ENCODE assay signal across 8 cellular contexts in the genomic region with DNA sequence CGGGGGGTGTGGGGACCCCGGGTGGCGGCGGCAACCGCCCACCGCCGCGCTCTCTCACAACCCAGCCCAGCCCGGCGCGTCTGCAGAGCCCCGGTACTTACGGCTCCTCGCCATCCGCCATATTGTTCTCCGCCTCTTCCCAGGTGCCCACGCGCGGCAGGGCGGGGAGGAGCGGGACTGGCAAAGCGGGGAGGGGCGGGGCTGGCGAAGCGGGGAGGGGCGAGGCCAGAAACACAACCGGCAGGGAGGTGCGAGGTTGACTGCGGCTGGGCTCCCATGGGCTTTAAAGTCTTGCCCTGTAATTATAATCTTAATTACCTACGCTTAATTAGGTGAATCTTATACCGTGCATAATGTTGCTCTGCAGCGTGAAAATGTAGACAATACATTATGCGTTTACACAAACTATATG. TPM values are rescaled to one million over a fixed set of nuclear protein-coding genes. Genes with fewer than 3 reads are reported as not detected.
A peak's percentile ranks its signal among the peaks of the same experiment; 100 is the strongest.
DNase-seq lines count a peak whose midpoint lies in the region; ATAC-seq and TF ChIP-seq lines count a peak whose summit lies in the region.

UBA3 (minus strand) TSS at position 133 of the 412 bp plus-strand sequence; CDS start at position 121, 12 bp downstream.

- TF ChIP-seq CTCF in OCI-LY1 (IDR thresholded peaks at IDR 0.05; ENCODE audit: low read length) (no peak), epithelial cell of esophagus (IDR thresholded peaks at IDR 0.05; ENCODE audit: insufficient read depth, low read depth, low read length, missing control alignments) (no peak)

- no peak within 1 kb of the TSS for H2AFZ ChIP-seq in OCI-LY1 (ENCODE audit: low read length)

- peak within 1 kb of the TSS; percentile 85 for H3K4me2 ChIP-seq in OCI-LY1 (ENCODE audit: low read length)

- H3K79me2 ChIP-seq in OCI-LY1 (ENCODE audit: insufficient read depth, low read length) = peaks cover 34% of the 10 kb centered on the region

- peak; percentile 83 for DNase-seq in COLO829 (ENCODE audit: low spot score)
- peak; percentile 93 for DNase-seq in activated T-cell treated with anti-CD3 and anti-CD28 coated beads for 1 hour (ENCODE audit: low read depth)
- DNase-seq in epithelial cell of esophagus (ENCODE audit: low read depth) = peak; percentile 92
- DNase-seq in stimulated activated CD8-positive, alpha-beta memory T cell treated with anti-CD3 and anti-CD28 coated beads, Interleukin-2, amount 100 ng/mL, for 48 hours (ENCODE audit: low read depth in 2 of 2) = peak; percentile 92

- H3F3A ChIP-seq in OCI-LY1 (ENCODE audit: insufficient read depth, low read length) = 0 out of 2 replicates have a peak, but pooled peaks cover 8% of the 10 kb centered on the region

- H3K4me1 ChIP-seq in HUES48 (ENCODE audit: control insufficient read depth, insufficient read depth, low read length) (peaks cover 16% of the 10 kb centered on the region), OCI-LY1 (ENCODE audit: insufficient read depth, low read length, severe bottlenecking) (peaks cover 68% of the 10 kb centered on the region), mononuclear cell (ENCODE audit: insufficient read depth, low read length) (peaks cover 61% of the 10 kb centered on the region)

- H3K9me3 ChIP-seq in HUES48 (ENCODE audit: control insufficient read depth, insufficient read depth, low read length) (no peaks in the 10 kb centered on the region), OCI-LY1 (ENCODE audit: low read length) (no peaks in the 10 kb centered on the region), mononuclear cell (ENCODE audit: low read depth, low read length) (no peaks in the 10 kb centered on the region)

- H3K9me2 ChIP-seq in OCI-LY1 (ENCODE audit: low read depth, low read length) = no peaks in the 10 kb centered on the region

- peak; percentile 32 for ATAC-seq in GM21367 (IDR thresholded peaks at IDR 0.05; ENCODE audit: unreplicated experiment)

- H3K27ac ChIP-seq in HUES48 (ENCODE audit: low read depth, low read length) (peak within 1 kb of the TSS; percentile 83), OCI-LY1 (ENCODE audit: low read depth, low read length, poor library complexity, severe bottlenecking) (peak within 1 kb of the TSS; percentile 89)

- peaks cover 3% of the 10 kb centered on the region; the same call in 1 of the 2 replicates for H3K36me3 ChIP-seq in HUES48 (ENCODE audit: control insufficient read depth, insufficient read depth, low read length)
- peaks cover 4% of the 10 kb centered on the region; the same call in 1 of the 2 replicates for H3K36me3 ChIP-seq in OCI-LY1 (ENCODE audit: insufficient read depth, low read length)

- H3K4me3 ChIP-seq in HUES48 (ENCODE audit: low read depth, low read length) (peak within 1 kb of the TSS; percentile 82), OCI-LY1 (ENCODE audit: low read depth, low read length, poor library complexity, severe bottlenecking) (peak within 1 kb of the TSS; percentile 89), epithelial cell of esophagus (ENCODE audit: low read length) (peak within 1 kb of the TSS; percentile 82), mononuclear cell (ENCODE audit: low read length) (peak within 1 kb of the TSS; percentile 82)

- no peaks in the 10 kb centered on the region for H4K20me1 ChIP-seq in OCI-LY1 (ENCODE audit: insufficient read depth, low read length)

- peak within 1 kb of the TSS; percentile 66 for H3K9ac ChIP-seq in HUES48 (ENCODE audit: low read depth, low read length)
- peak within 1 kb of the TSS; percentile 92 for H3K9ac ChIP-seq in OCI-LY1 (ENCODE audit: low read length)

- H3K27me3 ChIP-seq in HUES48 (ENCODE audit: control insufficient read depth, insufficient read depth, low read length) = no peaks in the 10 kb centered on the region
- H3K27me3 ChIP-seq in OCI-LY1 (ENCODE audit: insufficient read depth, low read length) = no peaks in the 10 kb centered on the region
- no peaks in the 10 kb centered on the region for H3K27me3 ChIP-seq in mononuclear cell (ENCODE audit: insufficient read depth, low read length)

RNA-seq across cellular contexts. Expression of gene UBA3, which starts in this region (rescaled TPM):
- 48.8 TPM for total RNA-seq in mononuclear cell

Comparison
In these comparisons a context has a peak if more than half of its experiments do, and no peak if none do; other contexts are left out.
1. Peak in every context shown above with its lines: DNase-seq, ATAC-seq, H3K4me3 ChIP-seq and H3K27ac ChIP-seq.